In genomic region chr11:8688414-8689362, GRCh38 we compare ENCODE assay signal across 8 cellular contexts. TPM values are rescaled to one million over a fixed set of nuclear protein-coding genes. Genes with fewer than 3 reads are reported as not detected.
DNase-seq lines count a peak whose midpoint lies in the region; ATAC-seq and TF ChIP-seq lines count a peak whose summit lies in the region.

No MANE protein-coding gene starts in this region.

- H3K4me3 Mint-ChIP-seq in Caco-2 (ENCODE audit: unreplicated experiment) (peak overlapping the region; percentile 67), endodermal cell (peak overlapping the region; percentile 68)

- DNase-seq in Caco-2 (peak; percentile 97 to 99), HT-29 (ENCODE audit: low spot score) (peak; percentile 98), NOMO-1 treated with DMSO at 0.1 percent for 48 hours (lab: John Stamatoyannopoulos, UW; ENCODE audit: unreplicated experiment) (peak; percentile 92), endodermal cell (peak; percentile 98)
- peak; percentile 45 for DNase-seq in activated CD8-positive, alpha-beta memory T cell treated with anti-CD3 and anti-CD28 coated beads, Interleukin-2, amount 50 U/mL, for 1 hour (ENCODE audit: extremely low read depth)
- DNase-seq in stimulated activated CD8-positive, alpha-beta memory T cell treated with anti-CD3 and anti-CD28 coated beads, Interleukin-15, amount 100 ng/mL, for 24 hours (ENCODE audit: low read depth) = peak; percentile 74

- H3K27ac Mint-ChIP-seq in Caco-2 (ENCODE audit: unreplicated experiment) = peak overlapping the region; percentile 7
- H3K27ac Mint-ChIP-seq in endodermal cell = peak overlapping the region; percentile 93

- H3K4me1 ChIP-seq in Caco-2 = peaks cover 35% of the 10 kb centered on the region
- peaks cover 28% of the 10 kb centered on the region for H3K4me1 ChIP-seq in endodermal cell (ENCODE audit: control insufficient read depth, insufficient read depth, low read length)
- peaks cover 29% of the 10 kb centered on the region for H3K4me1 ChIP-seq in mesodermal cell (ENCODE audit: control insufficient read depth, insufficient read depth, low read length, poor library complexity, severe bottlenecking)

- H3K36me3 Mint-ChIP-seq in Caco-2 (ENCODE audit: insufficient read depth, unreplicated experiment) = peaks cover 100% of the 10 kb centered on the region
- peaks cover 70% of the 10 kb centered on the region for H3K36me3 Mint-ChIP-seq in endodermal cell (ENCODE audit: low read depth)

- POLR2A ChIA-PET in Caco-2 (lab: Charles Lee) = interaction anchor here (0.5 to 1.4 kb wide), 13 partner anchors 9 to 704 kb away, joined by 3 to 11 read pairs (median 5); partner anchors contain the start of gene TMEM9B

- no peaks in the 10 kb centered on the region for H3K27me3 Mint-ChIP-seq in Caco-2 (ENCODE audit: insufficient read depth, unreplicated experiment)
- no peaks in the 10 kb centered on the region for H3K27me3 Mint-ChIP-seq in endodermal cell (ENCODE audit: insufficient read depth)

- WGBS in endodermal cell (ENCODE audit: insufficient coverage in 1 of 2, insufficient read length in 1 of 2), 2 experiments = 8 to 18% methylated on average over 24 to 56 of the region's 56 CpGs
- WGBS in mesodermal cell (ENCODE audit: insufficient coverage in 2 of 2), 2 experiments = 9 to 10% methylated on average over 49 to 50 of the region's 56 CpGs

- H3K9me3 ChIP-seq in Caco-2 (no peaks in the 10 kb centered on the region), endodermal cell (ENCODE audit: control insufficient read depth, low read length) (no peaks in the 10 kb centered on the region), mesodermal cell (ENCODE audit: control insufficient read depth, low read length) (no peaks in the 10 kb centered on the region)

- H3K27me3 ChIP-seq in Caco-2 (replicated peaks; ENCODE audit: control insufficient read depth, insufficient read depth, low read length) (no peaks in the 10 kb centered on the region), endodermal cell (ENCODE audit: control insufficient read depth, insufficient read depth, low read length, poor library complexity, severe bottlenecking) (no peaks in the 10 kb centered on the region)

- peaks cover 34% of the 10 kb centered on the region for H3K4me1 Mint-ChIP-seq in Caco-2 (ENCODE audit: low read depth, unreplicated experiment)
- H3K4me1 Mint-ChIP-seq in endodermal cell = peaks cover 42% of the 10 kb centered on the region

- peak overlapping the region; percentile 46 for H3K9ac ChIP-seq in endodermal cell (ENCODE audit: extremely low read depth, low read length, poor library complexity, severe bottlenecking)

- H3K9me3 Mint-ChIP-seq in Caco-2 (ENCODE audit: unreplicated experiment) = no peaks in the 10 kb centered on the region
- H3K9me3 Mint-ChIP-seq in endodermal cell = no peaks in the 10 kb centered on the region

- H3K4me3 ChIP-seq in Caco-2 (ENCODE audit: low read depth, low read length) = peak overlapping the region; percentile 54
- peak overlapping the region; percentile 79 for H3K4me3 ChIP-seq in endodermal cell (ENCODE audit: low read length)
- H3K4me3 ChIP-seq in mesodermal cell (ENCODE audit: extremely low read depth, insufficient read depth, low read length, poor library complexity, severe bottlenecking) = peak overlapping the region; percentile 39

- TF ChIP-seq CTCF in Caco-2 (IDR thresholded peaks at IDR 0.05; ENCODE audit: insufficient read depth in 1 of 2, low read depth in 1 of 2, low read length in 1 of 2, severe bottlenecking in 1 of 2, unreplicated experiment in 1 of 2) = peak in 1 of 2 experiments; percentile 62
- TF ChIP-seq CTCF in endodermal cell (conservative IDR thresholded peaks at IDR 0.05) = peak; percentile 50

- intact Hi-C loops in Caco-2 (cut with micrococcal nuclease; ENCODE audit: unreplicated experiment) = loop anchor here (1.0 to 5.0 kb wide), 8 partner anchors 33 to 270 kb away; partner anchors contain the start of gene AKIP1

- H3K36me3 ChIP-seq in Caco-2 (ENCODE audit: control insufficient read depth, insufficient read depth, low read length) = peaks cover 12% of the 10 kb centered on the region
- peaks cover 83% of the 10 kb centered on the region for H3K36me3 ChIP-seq in endodermal cell (ENCODE audit: control insufficient read depth, insufficient read depth, low read length)
- H3K36me3 ChIP-seq in mesodermal cell (ENCODE audit: control insufficient read depth, insufficient read depth, low read length) = peaks cover 75% of the 10 kb centered on the region

- CTCF ChIA-PET in Caco-2 (lab: Charles Lee) = interaction anchor here (0.6 to 1.4 kb wide), 13 partner anchors 10 to 271 kb away, joined by 3 to 19 read pairs (median 4); no protein-coding TSS in a partner anchor

- BruUV-seq in Caco-2 (replicated peaks; lab: Mats Ljungman, UMichigan) = TSS peak; percentile 67

- peak; percentile 91 for ATAC-seq in GM21360 (IDR thresholded peaks at IDR 0.05; ENCODE audit: unreplicated experiment)

- H3K27ac ChIP-seq in endodermal cell (ENCODE audit: low read depth, low read length) (peak overlapping the region; percentile 68), mesodermal cell (ENCODE audit: low read depth, low read length, severe bottlenecking) (peak overlapping the region; percentile 68)

RNA-seq across cellular contexts. Expression of gene RPL27A, which starts 6.1 kb away (rescaled TPM):
- total RNA-seq in Caco-2 (2022) = 1,008 and 1,047 TPM in 2 replicates
- 2,307 and 2,374 TPM in 2 replicates for total RNA-seq in HT-29 (2014; rRNA removed; shearing (Covaris generic))
- total RNA-seq in endodermal cell = 1,000 to 10,000 TPM; 1,114 to 1,791 TPM
- polyA plus RNA-seq in endodermal cell (2013, experiment 1 of 2) = 2,532 TPM
- 2,350 TPM for polyA plus RNA-seq in endodermal cell (2013, experiment 2 of 2)
- polyA plus RNA-seq in mesodermal cell (2013, experiment 1 of 2) = 2,844 TPM
- 2,596 TPM for polyA plus RNA-seq in mesodermal cell (2013, experiment 2 of 2)

RNA-seq across cellular contexts. Expression of gene TRIM66, which starts 6.2 kb away (rescaled TPM):
- total RNA-seq in Caco-2 (2022) = 18.4 and 21.1 TPM in 2 replicates
- total RNA-seq in HT-29 (2014; rRNA removed; shearing (Covaris generic)) = 6.7 and 7.0 TPM in 2 replicates
- 1 to 10 TPM; 4.3 to 4.6 TPM for total RNA-seq in endodermal cell
- 7.1 TPM for polyA plus RNA-seq in endodermal cell (2013, experiment 1 of 2)
- 3.7 TPM for polyA plus RNA-seq in endodermal cell (2013, experiment 2 of 2)
- 4.3 TPM for polyA plus RNA-seq in mesodermal cell (2013, experiment 1 of 2)
- 3.9 TPM for polyA plus RNA-seq in mesodermal cell (2013, experiment 2 of 2)

Comparison
In these comparisons a context has a peak if more than half of its experiments do, and no peak if none do; other contexts are left out.
1. Peak in every context shown above with its lines: DNase-seq, ATAC-seq, H3K4me3 ChIP-seq and H3K27ac ChIP-seq.
2. DNase-seq: peak in every context shown above with its lines; median percentile 98 in Caco-2; 98 in HT-29; 98 in endodermal cell; 92 in NOMO-1 treated with DMSO at 0.1 percent for 48 hours; 74 in stimulated activated CD8-positive, alpha-beta memory T cell treated with anti-CD3 and anti-CD28 coated beads, Interleukin-15, amount 100 ng/mL, for 24 hours; 45 in activated CD8-positive, alpha-beta memory T cell treated with anti-CD3 and anti-CD28 coated beads, Interleukin-2, amount 50 U/mL, for 1 hour.